ENCODE assay signal across 20 cellular contexts in the genomic region with DNA sequence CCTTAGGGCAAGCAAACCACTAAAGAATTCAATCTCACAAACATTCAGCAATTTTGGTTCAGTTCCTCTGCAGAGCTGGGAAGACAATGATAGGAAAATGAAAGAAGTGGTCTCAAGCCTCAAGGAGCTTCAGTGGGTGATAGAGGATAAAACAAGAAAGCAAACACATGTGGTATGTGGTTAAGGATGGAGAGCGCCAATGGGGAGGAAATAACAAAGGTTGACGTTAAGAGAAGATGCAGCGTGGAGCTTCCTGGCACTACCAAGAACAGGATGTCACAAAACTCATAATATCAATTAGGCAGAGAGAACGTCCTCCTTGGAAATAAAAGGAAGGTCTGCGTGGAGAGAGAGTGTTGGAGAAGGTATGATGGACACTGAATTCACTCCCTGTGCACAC.
"Had no signal": no experiment of that assay in that cellular context is flagged by ENCODE, and none has a peak within 500 bp of the region (broad histone marks: within the 10 kb centered on the region; RNA-seq: fewer than 3 reads in every experiment).

No MANE protein-coding gene starts in this region.

- H3K9ac ChIP-seq: SK-N-SH had no signal

- H3K9me3 ChIP-seq: SK-N-SH had no signal

- H3K4me2 ChIP-seq: SK-N-SH had no signal

- H3K27ac ChIP-seq: HL-60 had no signal

- DNase-seq: Kasumi-1, KG1, MV-4-11, NCI-H1048, NCI-H1105, NCI-H1417, NCI-H1436 treated with DMSO at 0.1 percent for 48 hours, NCI-H1694, NCI-H187 treated with DMSO at 0.1 percent for 48 hours, NCI-H2029 treated with DMSO at 0.1 percent for 48 hours, NCI-H2171 treated with DMSO at 0.1 percent for 48 hours, NCI-H2227 treated with DMSO at 0.1 percent for 48 hours, NCI-H524, NCI-H69, NCI-H774, Right ventricle myocardium superior, RPMI8226, SK-N-SH, T-helper 1 cell had no signal
